In the genomic region with DNA sequence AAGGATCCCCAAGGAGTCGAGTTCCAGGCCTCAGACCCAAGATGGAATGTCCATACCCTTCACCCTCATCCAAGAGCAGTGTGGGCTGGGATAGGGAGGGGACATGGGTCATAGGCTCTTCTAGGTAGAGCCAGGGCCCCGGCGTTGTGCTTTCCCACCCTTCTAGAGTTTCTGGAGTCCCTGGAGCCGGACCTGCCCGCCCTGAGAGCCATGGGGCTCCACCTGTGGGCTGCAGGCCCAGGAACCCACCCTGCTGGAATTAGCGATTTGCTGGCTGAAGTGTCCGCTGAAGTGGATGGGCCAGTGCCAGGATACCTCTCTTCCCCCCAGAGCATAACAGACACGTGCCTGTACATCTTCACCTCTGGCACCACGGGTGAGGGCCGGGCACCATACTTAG, we compare ENCODE assay signal across 8 cellular contexts. TPM values are rescaled to one million over a fixed set of nuclear protein-coding genes. Genes with fewer than 3 reads are reported as not detected.
DNase-seq lines count a peak whose midpoint lies in the region; ATAC-seq, FAIRE-seq and TF ChIP-seq lines count a peak whose summit lies in the region.

No MANE protein-coding gene starts in this region.

- H3K9ac ChIP-seq in PC-3 (ENCODE audit: low read length), result no peak overlapping the region

- H3K4me3 ChIP-seq in Caco-2 (ENCODE audit: low read depth, low read length) (peak overlapping the region; percentile 55), PC-3 (ENCODE audit: low read length) (peak overlapping the region; percentile 78), esophagus (ENCODE audit: low read depth in 1 of 2, low read length in 2 of 2) (peak overlapping the region; percentile 68 to 70), osteoblast (ENCODE audit: insufficient read depth, low read length) (peak overlapping the region; percentile 77)

- no peak for ATAC-seq in PC-3
- ATAC-seq in left lobe of liver, result no peak

- POLR2A ChIA-PET in Caco-2 (lab: Charles Lee) (interaction anchor here (0.6 to 1.8 kb wide), 6 partner anchors 48 to 444 kb away, joined by 4 to 11 read pairs (median 6); a partner anchor contains a TSS), PC-3 (lab: Charles Lee; ENCODE audit: unreplicated experiment) (interaction anchor here (0.6 kb wide), 1 partner anchor 44 kb away, joined by 4 read pairs; no protein-coding TSS in a partner anchor)

- no peaks in the 10 kb centered on the region for H3K9me2 ChIP-seq in PC-3 (replicated peaks; ENCODE audit: low read length)

- WGBS in esophagus, 2 donors, result 42 to 56% methylated on average over 10 of the region's 10 CpGs

- no peak overlapping the region for H3K27ac ChIP-seq in PC-3 (ENCODE audit: low read length)
- peak overlapping the region; percentile 44 to 84 for H3K27ac ChIP-seq in esophagus (ENCODE audit: low read depth in 2 of 2, low read length in 1 of 2)
- no peak overlapping the region for H3K27ac ChIP-seq in osteoblast (ENCODE audit: low read depth, low read length)

- DNase-seq in Caco-2 (no peak), PC-3 (no peak), osteoblast (ENCODE audit: insufficient read length, low spot score, missing footprints) (no peak), NOMO-1 treated with dmso at 0.1 percent for 144 hours (lab: John Stamatoyannopoulos, UW; ENCODE audit: unreplicated experiment) (no peak), RCC 7860 (ENCODE audit: low spot score) (no peak), left lobe of liver (ENCODE audit: low spot score) (no peak), NCI-H146 (lab: John Stamatoyannopoulos, UW) (no peak)

- H3K79me2 ChIP-seq in PC-3 (ENCODE audit: low read length) (no peaks in the 10 kb centered on the region), osteoblast (ENCODE audit: insufficient read depth, low read length) (no peaks in the 10 kb centered on the region)

- no peak overlapping the region for H3K27ac Mint-ChIP-seq in Caco-2 (ENCODE audit: unreplicated experiment)

- peaks cover 3% of the 10 kb centered on the region; the same call in 1 of the 2 replicates for H3K36me3 ChIP-seq in Caco-2 (ENCODE audit: control insufficient read depth, insufficient read depth, low read length)
- peaks cover 10% of the 10 kb centered on the region; the same call in 1 of the 2 replicates for H3K36me3 ChIP-seq in PC-3 (ENCODE audit: low read depth, low read length)
- peaks cover 4 to 23% of the 10 kb centered on the region in 2 donors for H3K36me3 ChIP-seq in esophagus (ENCODE audit: control insufficient read depth in 2 of 2, insufficient read depth in 2 of 2, low read length in 1 of 2)
- H3K36me3 ChIP-seq in osteoblast (ENCODE audit: insufficient read depth, low read length), result peaks cover 17% of the 10 kb centered on the region

- H3K9me3 Mint-ChIP-seq in Caco-2 (ENCODE audit: unreplicated experiment), result no peaks in the 10 kb centered on the region

- TF ChIP-seq CTCF in Caco-2 (IDR thresholded peaks at IDR 0.05; ENCODE audit: insufficient read depth in 1 of 2, low read depth in 1 of 2, low read length in 1 of 2, severe bottlenecking in 1 of 2, unreplicated experiment in 1 of 2) (no peak), PC-3 (conservative IDR thresholded peaks at IDR 0.05; ENCODE audit: low read depth, low read length) (no peak), osteoblast (IDR thresholded peaks at IDR 0.05; ENCODE audit: extremely low read depth, low read depth, low read length) (no peak)

- peak overlapping the region; percentile 92 for H3K4me2 ChIP-seq in PC-3 (ENCODE audit: low read length)
- peak overlapping the region; percentile 93 for H3K4me2 ChIP-seq in osteoblast (ENCODE audit: insufficient read depth, low read length)

- H3K4me1 Mint-ChIP-seq in Caco-2 (ENCODE audit: low read depth, unreplicated experiment), result no peaks in the 10 kb centered on the region

- H3K9me3 ChIP-seq in Caco-2, result no peaks in the 10 kb centered on the region
- no peaks in the 10 kb centered on the region for H3K9me3 ChIP-seq in PC-3 (ENCODE audit: low read length)
- no peaks in the 10 kb centered on the region for H3K9me3 ChIP-seq in esophagus (ENCODE audit: control insufficient read depth in 2 of 2, insufficient read depth in 1 of 2, low read depth in 1 of 2, low read length in 1 of 2)
- no peaks in the 10 kb centered on the region for H3K9me3 ChIP-seq in osteoblast (ENCODE audit: low read depth, low read length)

- BruUV-seq in Caco-2 (replicated peaks; lab: Mats Ljungman, UMichigan) (no TSS peak), PC-3 (replicated peaks; lab: Mats Ljungman, UMichigan) (no TSS peak)

- CTCF ChIA-PET in Caco-2 (lab: Charles Lee) (interaction anchor here (1.1 to 2.4 kb wide), 6 partner anchors 17 to 191 kb away, joined by 3 to 7 read pairs (median 5); a partner anchor contains a TSS), PC-3 (lab: Charles Lee) (no interaction called here)

- no peaks in the 10 kb centered on the region for H3K27me3 ChIP-seq in Caco-2 (replicated peaks; ENCODE audit: control insufficient read depth, insufficient read depth, low read length)
- H3K27me3 ChIP-seq in PC-3 (ENCODE audit: low read length), result no peaks in the 10 kb centered on the region
- no peaks in the 10 kb centered on the region for H3K27me3 ChIP-seq in esophagus (ENCODE audit: control insufficient read depth in 1 of 2, insufficient read depth in 2 of 2, low read length in 2 of 2)
- no peaks in the 10 kb centered on the region for H3K27me3 ChIP-seq in osteoblast (ENCODE audit: insufficient read depth, low read length)

- H4K20me1 ChIP-seq in PC-3 (ENCODE audit: low read length), result no peaks in the 10 kb centered on the region
- no peaks in the 10 kb centered on the region for H4K20me1 ChIP-seq in osteoblast (ENCODE audit: insufficient read depth, low read length)

- H3K4me1 ChIP-seq in Caco-2 (peaks cover 11% of the 10 kb centered on the region), PC-3 (ENCODE audit: insufficient read depth, low read length) (peaks cover 11% of the 10 kb centered on the region), esophagus (ENCODE audit: control insufficient read depth in 2 of 2, insufficient read depth in 2 of 2, low read length in 1 of 2) (peaks cover 4 to 32% of the 10 kb centered on the region in 2 donors), osteoblast (ENCODE audit: insufficient read depth, low read length) (peaks cover 23% of the 10 kb centered on the region)

- FAIRE-seq in RCC 7860 (lab: Jason Lieb, UNC), result no peak

- peak overlapping the region; percentile 82 for H3K4me3 Mint-ChIP-seq in Caco-2 (ENCODE audit: unreplicated experiment)

- H3K36me3 Mint-ChIP-seq in Caco-2 (ENCODE audit: insufficient read depth, unreplicated experiment), result peaks cover 28% of the 10 kb centered on the region

- H2AFZ ChIP-seq in PC-3 (ENCODE audit: low read length) (peak overlapping the region; percentile 79), osteoblast (ENCODE audit: low read length) (no peak overlapping the region)

- H3F3A ChIP-seq in PC-3 (ENCODE audit: low read length, unreplicated experiment), result no peaks in the 10 kb centered on the region

- H3K27me3 Mint-ChIP-seq in Caco-2 (ENCODE audit: insufficient read depth, unreplicated experiment), result no peaks in the 10 kb centered on the region

- intact Hi-C loops in Caco-2 (cut with micrococcal nuclease; ENCODE audit: unreplicated experiment), result loop anchor here (10.0 kb wide), 1 partner anchor 262 kb away; no protein-coding TSS in a partner anchor
- intact Hi-C loops in PC-3 (cut with micrococcal nuclease), result no loop called here

RNA-seq across cellular contexts. Expression of a gene that starts 1.1 kb away (rescaled TPM):
- 22.8 and 27.2 TPM in 2 replicates for total RNA-seq in Caco-2 (2022)
- total RNA-seq in PC-3 (2014; rRNA removed), result 6.3 and 9.2 TPM in 2 replicates
- 10 to 100 TPM; 18.6 to 30.9 TPM for polyA plus RNA-seq in esophagus
- 9.4 and 13.8 TPM in 2 replicates for total RNA-seq in osteoblast
- total RNA-seq in left lobe of liver, result 60.7 TPM

RNA-seq across cellular contexts. Expression of a gene that starts 48.5 kb away (rescaled TPM):
- 39.0 and 43.4 TPM in 2 replicates for total RNA-seq in Caco-2 (2022)
- total RNA-seq in PC-3 (2014; rRNA removed), result 46.5 and 57.4 TPM in 2 replicates
- polyA plus RNA-seq in esophagus, result 10 to 100 TPM; 16.4 to 30.8 TPM
- total RNA-seq in osteoblast, result 42.4 and 42.7 TPM in 2 replicates
- 21.9 TPM for total RNA-seq in left lobe of liver

Comparison
In these comparisons a context has a peak if more than half of its experiments do, and no peak if none do; other contexts are left out.
1. H3K27ac ChIP-seq: peak in esophagus (2 of 2); none in PC-3 (single experiment) and osteoblast (single experiment).
2. Peak in every context shown above with its lines, with median percentiles within 50 percentile points of each other: H3K4me3 ChIP-seq.